ENCODE assay signal across 8 cellular contexts in the genomic region with DNA sequence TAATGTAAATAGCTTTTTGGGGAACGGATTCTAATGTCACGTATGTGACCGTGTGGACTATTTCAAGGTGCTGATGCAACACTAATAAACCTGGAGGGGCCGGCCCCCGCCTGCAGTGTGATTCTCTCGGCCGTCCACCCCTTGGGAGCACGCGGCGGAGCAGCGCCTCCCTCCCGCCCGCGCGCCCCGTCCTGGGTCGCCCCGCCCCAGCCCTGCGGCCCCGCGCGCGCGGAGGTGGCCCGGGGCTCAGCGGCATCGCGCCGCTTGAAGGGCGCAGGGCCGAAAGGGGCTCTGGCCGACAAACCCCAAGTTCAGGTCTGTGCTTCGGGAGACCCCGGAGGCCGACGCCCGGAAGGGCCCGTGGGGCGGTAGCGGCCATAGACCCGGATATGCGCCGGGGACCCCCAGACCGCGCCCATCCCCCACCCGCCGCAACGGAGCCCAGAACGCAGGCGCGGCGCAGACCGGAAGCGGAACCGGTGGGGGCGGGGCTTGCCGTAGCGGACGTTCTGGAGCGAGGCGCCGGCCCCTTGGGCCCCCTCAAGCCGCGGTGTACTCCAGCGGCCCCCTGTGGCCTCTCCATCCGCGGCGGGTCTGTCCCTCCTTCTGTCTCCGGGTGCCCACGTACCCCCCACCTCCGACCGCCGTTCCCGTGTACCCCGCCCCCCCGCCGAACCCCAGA. TPM values are rescaled to one million over a fixed set of nuclear protein-coding genes. Genes with fewer than 3 reads are reported as not detected.
DNase-seq lines count a peak whose midpoint lies in the region; ATAC-seq lines count a peak whose summit lies in the region.

TSS of gene TEX22 (plus strand) at position 495 of the 682 bp plus-strand sequence. CDS start 803 bp downstream, outside the sequence.

- no peaks in the 10 kb centered on the region for H3K9me3 Mint-ChIP-seq in effector memory CD8-positive, alpha-beta T cell

- H3K27me3 ChIP-seq in BLaER1 treated with 17β-estradiol and CSF1 and Interleukin-3, amounts not matched to agents 10 nM and 100 nM, result no peaks in the 10 kb centered on the region

- ATAC-seq in GM19372 (IDR thresholded peaks at IDR 0.05; ENCODE audit: low read depth, unreplicated experiment) (peak; percentile 77), HG03571 (IDR thresholded peaks at IDR 0.05; ENCODE audit: unreplicated experiment) (peak; percentile 76)
- ATAC-seq in effector memory CD8-positive, alpha-beta T cell (replicated peaks), result peak; percentile 85

- peaks cover 15 to 25% (median 19%) of the 10 kb centered on the region in 11 experiments; a peak in 21 of 22 replicates for H3K36me3 ChIP-seq in BLaER1 treated with 17β-estradiol and CSF1 and Interleukin-3, amounts not matched to agents 10 nM and 100 nM
- H3K36me3 ChIP-seq in mesodermal cell (ENCODE audit: control insufficient read depth, insufficient read depth, low read length), result peaks cover 23% of the 10 kb centered on the region

- peaks cover 0 to 4% (median 0%) of the 10 kb centered on the region in 11 experiments; a peak in 2 of 22 replicates for H3K9me3 ChIP-seq in BLaER1 treated with 17β-estradiol and CSF1 and Interleukin-3, amounts not matched to agents 10 nM and 100 nM (replicated peaks in 1 of 11)
- H3K9me3 ChIP-seq in mesodermal cell (ENCODE audit: control insufficient read depth, low read length), result peaks cover 29% of the 10 kb centered on the region

- H4K20me1 ChIP-seq in BLaER1 treated with 17β-estradiol and CSF1 and Interleukin-3, amounts not matched to agents 10 nM and 100 nM, result peaks cover 0 to 12% (median 6%) of the 10 kb centered on the region in 11 experiments; a peak in 9 of 22 replicates

- H3K4me1 ChIP-seq in BLaER1 treated with 17β-estradiol and CSF1 and Interleukin-3, amounts not matched to agents 10 nM and 100 nM, result peaks cover 63 to 78% (median 69%) of the 10 kb centered on the region in 10 experiments
- peaks cover 3% of the 10 kb centered on the region for H3K4me1 ChIP-seq in mesodermal cell (ENCODE audit: control insufficient read depth, insufficient read depth, low read length, poor library complexity, severe bottlenecking)

- DNase-seq in NK-92 (lab: John Stamatoyannopoulos, UW; ENCODE audit: unreplicated experiment), result peak; percentile 38
- peak; percentile 100 for DNase-seq in activated CD8-positive, alpha-beta memory T cell treated with anti-CD3 and anti-CD28 coated beads for 24 hours
- peak; percentile 86 for DNase-seq in effector memory CD8-positive, alpha-beta T cell
- peak; percentile 87 for DNase-seq in stimulated activated CD8-positive, alpha-beta memory T cell treated with anti-CD3 and anti-CD28 coated beads, Interleukin-15, amount 100 ng/mL, for 1 hour (ENCODE audit: low read depth)

- peaks cover 8% of the 10 kb centered on the region for H3K36me3 Mint-ChIP-seq in effector memory CD8-positive, alpha-beta T cell (ENCODE audit: insufficient read depth)

- no peaks in the 10 kb centered on the region for H3K27me3 Mint-ChIP-seq in effector memory CD8-positive, alpha-beta T cell

- peak within 1 kb of the TSS; percentile 66 to 90 (median 74) for H3K4me3 ChIP-seq in BLaER1 treated with 17β-estradiol and CSF1 and Interleukin-3, amounts not matched to agents 10 nM and 100 nM
- H3K4me3 ChIP-seq in mesodermal cell (ENCODE audit: extremely low read depth, insufficient read depth, low read length, poor library complexity, severe bottlenecking), result peak within 1 kb of the TSS; percentile 66

- H3K27ac Mint-ChIP-seq in effector memory CD8-positive, alpha-beta T cell, result peak within 1 kb of the TSS; percentile 49 to 80

- peak within 1 kb of the TSS; percentile 91 to 100 (median 98) for H3K4me2 ChIP-seq in BLaER1 treated with 17β-estradiol and CSF1 and Interleukin-3, amounts not matched to agents 10 nM and 100 nM

- peaks cover 7% of the 10 kb centered on the region in 2 donors for H3K4me1 Mint-ChIP-seq in effector memory CD8-positive, alpha-beta T cell (ENCODE audit: low read depth in 2 of 2)

- peak within 1 kb of the TSS; percentile 77 to 79 for H3K4me3 Mint-ChIP-seq in effector memory CD8-positive, alpha-beta T cell

- H3K9ac ChIP-seq in BLaER1 treated with 17β-estradiol and CSF1 and Interleukin-3, amounts not matched to agents 10 nM and 100 nM, result peak within 1 kb of the TSS; percentile 89 to 96 (median 94)

- 18 to 20% methylated on average over 46 to 52 of the region's 77 CpGs for WGBS in mesodermal cell (ENCODE audit: insufficient coverage in 2 of 2), 2 experiments

- peak within 1 kb of the TSS; percentile 90 to 99 (median 97) for H3K27ac ChIP-seq in BLaER1 treated with 17β-estradiol and CSF1 and Interleukin-3, amounts not matched to agents 10 nM and 100 nM
- peak within 1 kb of the TSS; percentile 59 for H3K27ac ChIP-seq in mesodermal cell (ENCODE audit: low read depth, low read length, severe bottlenecking)

RNA-seq across cellular contexts. Expression of gene TEX22, which starts in this region (rescaled TPM):
- polyA plus RNA-seq in mesodermal cell (2013, experiment 1 of 2), result 0.29 TPM
- polyA plus RNA-seq in mesodermal cell (2013, experiment 2 of 2), result 0.35 TPM

Comparison
In these comparisons a context has a peak if more than half of its experiments do, and no peak if none do; other contexts are left out.
1. Peak in every context shown above with its lines: DNase-seq, ATAC-seq, H3K4me3 ChIP-seq and H3K27ac ChIP-seq.
2. DNase-seq: peak in every context shown above with its lines; median percentile 100 in activated CD8-positive, alpha-beta memory T cell treated with anti-CD3 and anti-CD28 coated beads for 24 hours; 87 in stimulated activated CD8-positive, alpha-beta memory T cell treated with anti-CD3 and anti-CD28 coated beads, Interleukin-15, amount 100 ng/mL, for 1 hour; 86 in effector memory CD8-positive, alpha-beta T cell; 38 in NK-92.